8 cellular contexts compared by ENCODE assay signal in the genomic region with DNA sequence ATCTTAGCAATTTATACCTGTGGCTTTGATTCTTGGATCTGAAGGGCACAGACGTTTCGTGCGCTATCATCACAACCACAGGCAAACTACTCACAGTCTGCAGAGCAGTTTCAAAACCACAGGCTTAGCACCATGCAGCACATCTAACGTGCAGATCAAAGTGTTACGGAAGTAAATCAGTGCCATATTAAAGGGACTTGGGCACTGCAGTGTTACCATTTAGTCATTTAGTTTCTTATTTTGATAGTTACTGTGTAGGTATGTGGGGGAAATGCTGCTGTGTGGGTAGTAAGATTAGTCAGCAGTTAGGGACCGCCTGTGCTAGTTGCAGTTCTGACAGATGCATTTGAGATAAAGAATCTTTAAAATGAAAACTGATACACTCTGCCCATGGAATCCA.
DNase-seq lines count a peak whose midpoint lies in the region; ATAC-seq and TF ChIP-seq lines count a peak whose summit lies in the region.

No MANE protein-coding gene starts in this region.

- no peak overlapping the region for H3K4me3 ChIP-seq in fibroblast of pulmonary artery (replicated peaks; ENCODE audit: low read depth, low read length)

- ATAC-seq in GM19324 (IDR thresholded peaks at IDR 0.05; ENCODE audit: low FRiP score, unreplicated experiment) (peak; percentile 92), HG03108 (IDR thresholded peaks at IDR 0.05; ENCODE audit: unreplicated experiment) (peak; percentile 99)
- ATAC-seq in stimulated activated effector memory CD8-positive, alpha-beta T cell treated with anti-CD3 and anti-CD28 coated beads, Interleukin-12 subunit alpha, Interleukin-12 subunit beta, amount 100 ng/mL, for 72 hours: peak; percentile 98

- peak overlapping the region; percentile 49 for H3K4me3 Mint-ChIP-seq in stimulated activated effector memory CD8-positive, alpha-beta T cell treated with anti-CD3 and anti-CD28 coated beads, Interleukin-12 subunit alpha, Interleukin-12 subunit beta, amount 100 ng/mL, for 72 hours

- peaks cover 7% of the 10 kb centered on the region for H3K36me3 Mint-ChIP-seq in stimulated activated effector memory CD8-positive, alpha-beta T cell treated with anti-CD3 and anti-CD28 coated beads, Interleukin-12 subunit alpha, Interleukin-12 subunit beta, amount 100 ng/mL, for 72 hours

- peak; percentile 62 to 70 for DNase-seq in activated CD4-positive, alpha-beta T cell treated with anti-CD3 and anti-CD28 coated beads, Interleukin-2, amount 50 U/mL, for 48 hours
- DNase-seq in fibroblast of pulmonary artery (ENCODE audit: low read depth) (peak; percentile 5), DMS79 treated with DMSO at 0.1 percent for 48 hours (lab: John Stamatoyannopoulos, UW) (no peak), NCI-H146 (lab: John Stamatoyannopoulos, UW) (no peak), C1 segment of cervical spinal cord (lab: John Stamatoyannopoulos, UW) (no peak)
- peak; percentile 38 to 81 for DNase-seq in stimulated activated effector memory CD8-positive, alpha-beta T cell treated with anti-CD3 and anti-CD28 coated beads, Interleukin-12 subunit alpha, Interleukin-12 subunit beta, amount 100 ng/mL, for 72 hours (ENCODE audit: low spot score in 2 of 2)

- peaks cover 43% of the 10 kb centered on the region for H3K4me1 Mint-ChIP-seq in stimulated activated effector memory CD8-positive, alpha-beta T cell treated with anti-CD3 and anti-CD28 coated beads, Interleukin-12 subunit alpha, Interleukin-12 subunit beta, amount 100 ng/mL, for 72 hours

- TF ChIP-seq CTCF in fibroblast of pulmonary artery (IDR thresholded peaks at IDR 0.05; ENCODE audit: low read length, missing control alignments): no peak

- no peak overlapping the region for H3K27ac Mint-ChIP-seq in stimulated activated effector memory CD8-positive, alpha-beta T cell treated with anti-CD3 and anti-CD28 coated beads, Interleukin-12 subunit alpha, Interleukin-12 subunit beta, amount 100 ng/mL, for 72 hours

- no peaks in the 10 kb centered on the region for H3K9me3 Mint-ChIP-seq in stimulated activated effector memory CD8-positive, alpha-beta T cell treated with anti-CD3 and anti-CD28 coated beads, Interleukin-12 subunit alpha, Interleukin-12 subunit beta, amount 100 ng/mL, for 72 hours

Comparison
In these comparisons a context has a peak if more than half of its experiments do, and no peak if none do; other contexts are left out.
1. DNase-seq: peak in activated CD4-positive, alpha-beta T cell treated with anti-CD3 and anti-CD28 coated beads, Interleukin-2, amount 50 U/mL, for 48 hours (2 of 2), fibroblast of pulmonary artery (single experiment) and stimulated activated effector memory CD8-positive, alpha-beta T cell treated with anti-CD3 and anti-CD28 coated beads, Interleukin-12 subunit alpha, Interleukin-12 subunit beta, amount 100 ng/mL, for 72 hours (2 of 2); none in DMS79 treated with DMSO at 0.1 percent for 48 hours (single experiment), NCI-H146 (single experiment) and C1 segment of cervical spinal cord (0 of 14).
2. Peak in every context shown above with its lines, with median percentiles within 50 percentile points of each other: ATAC-seq.